Comparison of ENCODE assay signal across 8 cellular contexts in genomic region chr3:99817437-99818240, GRCh38. TPM values are rescaled to one million over a fixed set of nuclear protein-coding genes. Genes with fewer than 3 reads are reported as not detected.
DNase-seq lines count a peak whose midpoint lies in the region; ATAC-seq, FAIRE-seq and TF ChIP-seq lines count a peak whose summit lies in the region.

Gene CMSS1, plus strand, starts transcription at chr3:99817862.

- ATAC-seq in GM19043 (IDR thresholded peaks at IDR 0.05; ENCODE audit: low read depth, unreplicated experiment) (peak; percentile 96), HG03378 (IDR thresholded peaks at IDR 0.05; ENCODE audit: unreplicated experiment) (peak; percentile 96)

- FAIRE-seq in keratinocyte (lab: Jason Lieb, UNC) = peak; percentile 78

- peak within 1 kb of the TSS; percentile 68 to 89 (median 84) for H3K4me3 ChIP-seq in keratinocyte (ENCODE audit: control insufficient read depth in 2 of 3, extremely low read depth in 1 of 3, insufficient read depth in 2 of 3, low read depth in 1 of 3, low read length in 3 of 3)

- no peaks in the 10 kb centered on the region for H4K20me1 ChIP-seq in keratinocyte (ENCODE audit: control insufficient read depth, extremely low read depth, insufficient read depth, low read length)

- H3K27me3 ChIP-seq in keratinocyte (ENCODE audit: control insufficient read depth, extremely low read depth, insufficient read depth, low read length) = no peaks in the 10 kb centered on the region

- H2AFZ ChIP-seq in keratinocyte (ENCODE audit: control insufficient read depth, low read length) = peak within 1 kb of the TSS; percentile 93

- H3K36me3 ChIP-seq in keratinocyte (ENCODE audit: control insufficient read depth in 2 of 2, extremely low read depth in 1 of 2, insufficient read depth in 2 of 2, low read length in 2 of 2) = no peaks in the 10 kb centered on the region

- H3K9me3 ChIP-seq in keratinocyte (ENCODE audit: control insufficient read depth, low read depth, low read length) = no peaks in the 10 kb centered on the region

- TF ChIP-seq CTCF in keratinocyte (optimal IDR thresholded peaks at IDR 0.05 in 1 of 3, IDR thresholded peaks at IDR 0.05 in 1 of 3, conservative IDR thresholded peaks at IDR 0.05 in 1 of 3; ENCODE audit: extremely low read depth in 1 of 3, insufficient read depth in 2 of 3, low read length in 3 of 3) = peak; percentile 7 to 41 (median 14)

- DNase-seq in Ammon's horn (ENCODE audit: low spot score) (peak; percentile 95), NCI-H460 (ENCODE audit: extremely low read depth, low read depth) (peak; percentile 82), cerebellar nuclear complex (lab: John Stamatoyannopoulos, UW) (peak; percentile 35 to 42), keratinocyte (ENCODE audit: low read depth, low spot score) (peak; percentile 50)
- DNase-seq in activated CD4-positive, CD25-positive, alpha-beta regulatory T cell treated with anti-CD3 and anti-CD28 coated beads, Interleukin-2, amount 50 U/mL, for 72 hours = peak; percentile 97
- DNase-seq in stimulated activated CD4-positive, alpha-beta T cell treated with anti-CD3 and anti-CD28 coated beads, Interleukin-15, amount 100 ng/mL, for 1 hour (ENCODE audit: low read depth in 1 of 2, low spot score in 1 of 2) = peak; percentile 87 to 96

- no peaks in the 10 kb centered on the region for H3K9me1 ChIP-seq in keratinocyte (ENCODE audit: control insufficient read depth, extremely low read depth, insufficient read depth, low read length)

- H3K27ac ChIP-seq in keratinocyte (ENCODE audit: control insufficient read depth, insufficient read depth, low read length) = peak within 1 kb of the TSS; percentile 85

- peak within 1 kb of the TSS; percentile 81 for H3K9ac ChIP-seq in keratinocyte (ENCODE audit: control insufficient read depth, extremely low read depth, insufficient read depth, low read length)

- dilution Hi-C loops in keratinocyte (cut with MboI; ENCODE audit: extremely low pct_ligation_motif_present, low sequenced_read_pairs) = no loop called here

- H3K79me2 ChIP-seq in keratinocyte (ENCODE audit: control insufficient read depth, insufficient read depth, low read length) = peaks cover 23% of the 10 kb centered on the region

- peaks cover 8% of the 10 kb centered on the region for H3K4me1 ChIP-seq in keratinocyte (ENCODE audit: control insufficient read depth, extremely low read depth, insufficient read depth, low read length)

- peak within 1 kb of the TSS; percentile 98 for H3K4me2 ChIP-seq in keratinocyte (ENCODE audit: control insufficient read depth, extremely low read depth, insufficient read depth, low read depth, low read length)

RNA-seq across cellular contexts. Expression of gene CMSS1, which starts in this region (rescaled TPM):
- 69.5 and 77.8 TPM in 2 replicates for total RNA-seq in NCI-H460 (2014; rRNA removed; shearing (Covaris generic))
- 21.7 and 25.9 TPM in 2 replicates for polyA plus RNA-seq in NCI-H460 (2014; cell fraction: nucleus; rRNA removed)
- polyA plus RNA-seq in keratinocyte = 13.4 to 37.2 TPM (median 27.9 TPM) in 3 replicates
- polyA plus RNA-seq in keratinocyte (2011; ENCODE audit: low read depth) = 73.5 TPM
- 22.6 and 32.7 TPM in 2 replicates for polyA plus RNA-seq in keratinocyte (2011; cell fraction: cytosol; rRNA removed)
- 10.9 and 13.0 TPM in 2 replicates for polyA plus RNA-seq in keratinocyte (2011; cell fraction: nucleus; rRNA removed)
- polyA plus RNA-seq in keratinocyte (2012; ENCODE audit: low replicate concordance) = 26.6 and 41.9 TPM in 2 replicates
- 2.9 to 15.8 TPM (median 10.3 TPM) in 3 replicates for polyA minus RNA-seq in keratinocyte
- polyA minus RNA-seq in keratinocyte (2011; cell fraction: cytosol; rRNA and poly(A)+ RNA removed) = 26.7 TPM
- polyA minus RNA-seq in keratinocyte (2011; cell fraction: nucleus; rRNA and poly(A)+ RNA removed) = 5.6 and 15.5 TPM in 2 replicates

Comparison
In these comparisons a context has a peak if more than half of its experiments do, and no peak if none do; other contexts are left out.
1. Peak in every context shown above with its lines: DNase-seq, ATAC-seq, H3K4me3 ChIP-seq and H3K27ac ChIP-seq.
2. DNase-seq: peak in every context shown above with its lines; median percentile 97 in activated CD4-positive, CD25-positive, alpha-beta regulatory T cell treated with anti-CD3 and anti-CD28 coated beads, Interleukin-2, amount 50 U/mL, for 72 hours; 95 in Ammon's horn; 92 in stimulated activated CD4-positive, alpha-beta T cell treated with anti-CD3 and anti-CD28 coated beads, Interleukin-15, amount 100 ng/mL, for 1 hour; 82 in NCI-H460; 50 in keratinocyte; 38 in cerebellar nuclear complex.